25 cellular contexts compared by ENCODE assay signal in the genomic region with DNA sequence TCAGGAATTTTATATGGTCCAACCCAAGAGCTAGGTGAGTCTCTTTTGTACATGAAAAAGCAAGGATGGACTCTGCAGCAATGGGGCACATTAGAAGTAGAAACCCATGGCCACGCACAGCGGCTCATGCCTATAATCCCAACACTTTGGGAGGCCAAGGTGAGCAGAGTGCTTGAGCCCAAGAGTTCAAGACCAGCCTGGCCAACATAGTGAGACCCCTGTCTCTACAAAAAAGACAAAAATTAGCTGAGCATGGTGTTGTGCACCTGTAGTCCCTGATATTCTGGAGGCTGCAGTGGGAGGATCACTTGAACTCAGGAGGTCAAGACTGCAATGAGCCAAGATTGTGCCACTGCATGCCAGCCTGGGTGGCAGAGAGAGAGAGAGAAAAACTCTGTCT.
A peak's percentile ranks its signal among the peaks of the same experiment; 100 is the strongest.
DNase-seq lines count a peak whose midpoint lies in the region; ATAC-seq, FAIRE-seq and TF ChIP-seq lines count a peak whose summit lies in the region.
"Had no signal": no experiment of that assay in that cellular context is flagged by ENCODE, and none has a peak within 500 bp of the region (broad histone marks: within the 10 kb centered on the region; RNA-seq: fewer than 3 reads in every experiment).

No MANE protein-coding gene starts in this region.

- H2BK15ac ChIP-seq in mesenchymal stem cell (ENCODE audit: low read depth, poor library complexity, severe bottlenecking): no peak overlapping the region

- no peak overlapping the region for H2AK5ac ChIP-seq in mesenchymal stem cell (ENCODE audit: low read length, severe bottlenecking)

- H2AFZ ChIP-seq in K562 (ENCODE audit: low read depth, low read length) (no peak overlapping the region), mesenchymal stem cell (ENCODE audit: low read depth, low read length) (no peak overlapping the region)

- no peak overlapping the region for H3K4me3 ChIP-seq in K562
- H3K4me3 ChIP-seq in mesenchymal stem cell (ENCODE audit: insufficient read depth in 1 of 2, low read depth in 1 of 2, low read length in 2 of 2): no peak overlapping the region
- no peak overlapping the region for H3K4me3 ChIP-seq in CD8-positive, alpha-beta memory T cell (ENCODE audit: low read length)
- H3K4me3 ChIP-seq: BLaER1, GM12878 had no signal

- H3K36me3 Mint-ChIP-seq in CD8-positive, alpha-beta memory T cell: no peaks in the 10 kb centered on the region
- H3K36me3 Mint-ChIP-seq: CD14-positive monocyte; CD4-positive, CD25-positive, alpha-beta regulatory T cell; CD8-positive, alpha-beta T cell had no signal

- peak overlapping the region; percentile 39 for H4K91ac ChIP-seq in mesenchymal stem cell (ENCODE audit: low read length)

- TF ChIP-seq POLR2A in K562 (conservative IDR thresholded peaks at IDR 0.05): no peak

- intact Hi-C loops in K562 (cut with micrococcal nuclease): no loop called here

- H3K27me3 ChIP-seq in K562 (ENCODE audit: control insufficient read depth in 2 of 2, insufficient read depth in 2 of 2, low read length in 2 of 2) (no peaks in the 10 kb centered on the region; a peak in 1 of 5 replicates), mesenchymal stem cell (ENCODE audit: control insufficient read depth in 1 of 2, insufficient read depth in 1 of 2, low read length in 2 of 2) (no peaks in the 10 kb centered on the region)
- H3K27me3 ChIP-seq in CD8-positive, alpha-beta memory T cell (ENCODE audit: insufficient read depth, low read length, poor library complexity, severe bottlenecking): no peaks in the 10 kb centered on the region
- H3K27me3 ChIP-seq: BE2C, BLaER1 had no signal

- POLR2A ChIA-PET in K562 (lab: Yijun Ruan, JAX): no interaction called here
- POLR2A ChIA-PET in CD8-positive, alpha-beta memory T cell (lab: Charles Lee): no interaction called here

- no peak overlapping the region for H4K8ac ChIP-seq in mesenchymal stem cell (ENCODE audit: low read length)

- no peak overlapping the region for H3K14ac ChIP-seq in mesenchymal stem cell (ENCODE audit: low read length in 2 of 2)

- H3K79me2 ChIP-seq in K562 (ENCODE audit: control insufficient read depth, insufficient read depth, low read length): no peaks in the 10 kb centered on the region

- no peak overlapping the region for H3K18ac ChIP-seq in mesenchymal stem cell (ENCODE audit: low read depth in 1 of 2, low read length in 2 of 2)

- H3K9me3 ChIP-seq in K562 (replicated peaks; ENCODE audit: control insufficient read depth, insufficient read depth, low read depth, low read length) (no peaks in the 10 kb centered on the region), mesenchymal stem cell (ENCODE audit: control insufficient read depth, low read length) (no peaks in the 10 kb centered on the region)
- H3K9me3 ChIP-seq in CD8-positive, alpha-beta memory T cell (ENCODE audit: low read length): no peaks in the 10 kb centered on the region
- H3K9me3 ChIP-seq: BE2C, BLaER1 had no signal

- peaks cover 0 to 2% of the 10 kb centered on the region in 2 experiments; a peak in 1 of 5 replicates for H3K4me1 ChIP-seq in K562 (replicated peaks in 1 of 2; ENCODE audit: control insufficient read depth in 2 of 2, insufficient read depth in 2 of 2, low read length in 2 of 2)
- peaks cover 2% of the 10 kb centered on the region for H3K4me1 ChIP-seq in mesenchymal stem cell (ENCODE audit: control insufficient read depth, insufficient read depth, low read depth, low read length)
- H3K4me1 ChIP-seq in CD8-positive, alpha-beta memory T cell (ENCODE audit: insufficient read depth, low read length): no peaks in the 10 kb centered on the region
- H3K4me1 ChIP-seq: BLaER1 had no signal

- H3K4me3 Mint-ChIP-seq in CD8-positive, alpha-beta memory T cell: no peak overlapping the region
- H3K4me3 Mint-ChIP-seq: CD14-positive monocyte; CD4-positive, CD25-positive, alpha-beta regulatory T cell; CD8-positive, alpha-beta T cell had no signal

- WGBS in K562 (ENCODE audit: insufficient coverage, low coverage, missing lambda C conversion rate): 23% methylated on average over 2 of the region's 2 CpGs
- 100% methylated on average over 2 of the region's 2 CpGs for WGBS in mesenchymal stem cell

- no peak for FAIRE-seq in K562 (lab: Jason Lieb, UNC)
- FAIRE-seq: A204.1, GM12878, GM12892, GM18507 had no signal

- no TSS peak for BruUV-seq in K562 (replicated peaks; lab: Mats Ljungman, UMichigan)

- H3K9me1 ChIP-seq in K562 (ENCODE audit: control insufficient read depth, insufficient read depth, low read length): no peaks in the 10 kb centered on the region

- no peaks in the 10 kb centered on the region for H3K36me3 ChIP-seq in K562 (ENCODE audit: control insufficient read depth, insufficient read depth, low read length)
- H3K36me3 ChIP-seq in mesenchymal stem cell (ENCODE audit: control insufficient read depth in 1 of 2, insufficient read depth in 2 of 2, low read depth in 1 of 2, low read length in 2 of 2): no peaks in the 10 kb centered on the region
- H3K36me3 ChIP-seq in CD8-positive, alpha-beta memory T cell (ENCODE audit: insufficient read depth, low read length): no peaks in the 10 kb centered on the region
- H3K36me3 ChIP-seq: BE2C, BLaER1 had no signal

- no peak overlapping the region for H3K23ac ChIP-seq in mesenchymal stem cell (ENCODE audit: low read length in 2 of 2)

- H3K27ac ChIP-seq in K562 (ENCODE audit: extremely low read depth, low read depth, low read length) (no peak overlapping the region), mesenchymal stem cell (ENCODE audit: low read length, poor library complexity, severe bottlenecking) (no peak overlapping the region)
- H3K27ac ChIP-seq in CD8-positive, alpha-beta memory T cell (ENCODE audit: low read depth, low read length): no peak overlapping the region
- H3K27ac ChIP-seq: BLaER1 had no signal

- peaks cover 3% of the 10 kb centered on the region in 2 donors for H3K27me3 Mint-ChIP-seq in CD8-positive, alpha-beta memory T cell
- H3K27me3 Mint-ChIP-seq: CD4-positive, CD25-positive, alpha-beta regulatory T cell had no signal

- no peak for TF ChIP-seq EP300 in K562 (IDR thresholded peaks at IDR 0.05; ENCODE audit: low read length)

- H3K4me1 Mint-ChIP-seq in CD8-positive, alpha-beta memory T cell: no peaks in the 10 kb centered on the region
- H3K4me1 Mint-ChIP-seq: CD14-positive monocyte; CD4-positive, CD25-positive, alpha-beta regulatory T cell had no signal

- H2BK5ac ChIP-seq in mesenchymal stem cell (ENCODE audit: low read depth, low read length, poor library complexity, severe bottlenecking): no peak overlapping the region

- ATAC-seq in K562: no peak
- ATAC-seq: CD8-positive, alpha-beta T cell; GM12878 had no signal

- no peaks in the 10 kb centered on the region for H4K20me1 ChIP-seq in K562 (replicated peaks; ENCODE audit: control insufficient read depth, insufficient read depth, low read length)
- H4K20me1 ChIP-seq: BLaER1 had no signal

- no peak overlapping the region for H2BK120ac ChIP-seq in mesenchymal stem cell (ENCODE audit: low read depth, low read length)

- in situ Hi-C loops in K562 (cut with MboI): no loop called here

- H2BK12ac ChIP-seq in mesenchymal stem cell (ENCODE audit: low read length in 2 of 2): no peak overlapping the region

- no peak for DNase-seq in K562 (ENCODE audit: extremely low read depth in 1 of 4, low spot score in 3 of 4)
- DNase-seq in mesenchymal stem cell: no peak
- no peak for DNase-seq in activated CD8-positive, alpha-beta memory T cell treated with anti-CD3 and anti-CD28 coated beads, Interleukin-2, amount 50 U/mL, for 4 hours
- DNase-seq in medulla oblongata (ENCODE audit: extremely low spot score): no peak
- DNase-seq in CD8-positive, alpha-beta memory T cell: no peak
- DNase-seq: 8988T; ACHN; BE2C; C1 segment of cervical spinal cord; CD4-positive, CD25-positive, alpha-beta regulatory T cell; CD8-positive, alpha-beta T cell; COR-L47; DMS 273 treated with DMSO at 0.1 percent for 48 hours; DMS153; DMS53; DMS79; DND-41; EL; GDM1 had no signal

- H3K4me2 ChIP-seq in K562 (ENCODE audit: insufficient read depth, low read length) (no peak overlapping the region), mesenchymal stem cell (ENCODE audit: low read length, poor library complexity, severe bottlenecking) (no peak overlapping the region)
- H3K4me2 ChIP-seq: BLaER1 had no signal

- H3K4ac ChIP-seq in mesenchymal stem cell (ENCODE audit: low read depth in 1 of 2, low read length in 2 of 2): no peak overlapping the region

- peak overlapping the region in 1 of 8 donors; percentile 54 for H3K27ac Mint-ChIP-seq in CD8-positive, alpha-beta memory T cell
- H3K27ac Mint-ChIP-seq: CD4-positive, CD25-positive, alpha-beta regulatory T cell; CD8-positive, alpha-beta T cell had no signal

- no peak overlapping the region for H3K9ac ChIP-seq in K562 (ENCODE audit: insufficient read depth in 1 of 2, low read depth in 2 of 2, low read length in 2 of 2)
- no peak overlapping the region for H3K9ac ChIP-seq in mesenchymal stem cell (ENCODE audit: low read length)
- H3K9ac ChIP-seq: BLaER1 had no signal

- TF ChIP-seq RAD21 in K562 (CRISPR knock-in tag; conservative IDR thresholded peaks at IDR 0.05 in 1 of 2, IDR thresholded peaks at IDR 0.05 in 1 of 2): no peak

- CTCF ChIA-PET in K562 (lab: Yijun Ruan, JAX; ENCODE audit: low intra/inter-chr PET ratio): no interaction called here
- CTCF ChIA-PET in CD8-positive, alpha-beta memory T cell (lab: Charles Lee): no interaction called here

- H3K9me3 Mint-ChIP-seq in CD8-positive, alpha-beta memory T cell: peaks cover 0 to 10% (median 0%) of the 10 kb centered on the region in 5 donors

- no peak for TF ChIP-seq CTCF in K562 (IDR thresholded peaks at IDR 0.05 in 2 of 3, conservative IDR thresholded peaks at IDR 0.05 in 1 of 3; ENCODE audit: insufficient read depth in 2 of 3, low read depth in 1 of 3, low read length in 3 of 3)

- H3K79me1 ChIP-seq in mesenchymal stem cell (replicated peaks; ENCODE audit: low read length, poor library complexity, severe bottlenecking): no peaks in the 10 kb centered on the region

TF ChIP-seq in K562, 482 proteins besides CTCF, POLR2A, EP300 and RAD21 (continues in another document):
- TF ChIP-seq, protein P1, sequence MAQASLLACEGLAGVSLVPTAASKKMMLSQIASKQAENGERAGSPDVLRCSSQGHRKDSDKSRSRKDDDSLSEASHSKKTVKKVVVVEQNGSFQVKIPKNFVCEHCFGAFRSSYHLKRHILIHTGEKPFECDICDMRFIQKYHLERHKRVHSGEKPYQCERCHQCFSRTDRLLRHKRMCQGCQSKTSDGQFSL (CRISPR knock-in tag; IDR thresholded peaks at IDR 0.05): no peak
- TF ChIP-seq, protein P1 (tag; IDR thresholded peaks at IDR 0.05): no peak
- peak; percentile 40; the same call in 1 of the 2 replicates for TF ChIP-seq ZNF121 (CRISPR knock-in tag; conservative IDR thresholded peaks at IDR 0.05)
